21 cellular contexts compared by ENCODE assay signal in genomic region chr3:194961149-194961548, GRCh38.
"Had no signal": no experiment of that assay in that cellular context is flagged by ENCODE, and none has a peak within 500 bp of the region (broad histone marks: within the 10 kb centered on the region; RNA-seq: fewer than 3 reads in every experiment).

No MANE protein-coding gene starts in this region.

- ATAC-seq: effector memory CD8-positive, alpha-beta T cell; gastrocnemius medialis; mucosa of descending colon; naive thymus-derived CD8-positive, alpha-beta T cell; stimulated activated naive B cell treated with anti-CD40 and anti-IgM and Interleukin-4, amounts not matched to agents 10 μg/mL and 1 μg/mL and 100 μg/mL, for 72 hours; stimulated activated naive CD8-positive, alpha-beta T cell treated with anti-CD3 and anti-CD28 coated beads, Interleukin-15, amount 100 ng/mL, for 72 hours had no signal

- H3K4me1 ChIP-seq: gastrocnemius medialis had no signal

- H3K36me3 ChIP-seq: esophagus muscularis mucosa, gastrocnemius medialis, neutrophil, thoracic aorta had no signal

- H3K27me3 ChIP-seq: esophagus muscularis mucosa, gastrocnemius medialis, neutrophil had no signal

- H3K27ac ChIP-seq: epithelial cell of prostate, esophagus muscularis mucosa, neutrophil, thoracic aorta had no signal

- H3K4me3 ChIP-seq: esophagus muscularis mucosa, gastrocnemius medialis, lung, mucosa of descending colon, thoracic aorta had no signal

- DNase-seq: effector memory CD8-positive, alpha-beta T cell; gastrocnemius medialis; glutamatergic neuron; immature natural killer cell; kidney; left cardiac atrium; left ventricle myocardium superior; mucosa of descending colon; naive thymus-derived CD8-positive, alpha-beta T cell; posterior cingulate gyrus; right cardiac atrium; stimulated activated CD4-positive, alpha-beta T cell treated with anti-CD3 and anti-CD28 coated beads, Interleukin-4, amount 100 ng/mL, for 1 hour; stimulated activated naive B cell treated with anti-CD40 and anti-IgM and Interleukin-4, amounts not matched to agents 10 μg/mL and 1 μg/mL and 100 μg/mL, for 72 hours; stimulated activated naive CD8-positive, alpha-beta T cell treated with anti-CD3 and anti-CD28 coated beads, Interleukin-15, amount 100 ng/mL, for 72 hours; substantia nigra; trophoblast cell had no signal

- H3K9me3 ChIP-seq: esophagus muscularis mucosa, gastrocnemius medialis, mucosa of descending colon, neutrophil, thoracic aorta had no signal
